Comparison of ENCODE assay signal across 8 cellular contexts in genomic region chr2:108988796-108989713, GRCh38.
DNase-seq lines count a peak whose midpoint lies in the region; ATAC-seq and TF ChIP-seq lines count a peak whose summit lies in the region.

Gene EDAR, minus strand, starts transcription at chr2:108989220. Its CDS starts 58,206 bp downstream, at chr2:108931014.

- ATAC-seq in GM21423 (IDR thresholded peaks at IDR 0.05; ENCODE audit: unreplicated experiment) = no peak

- H3K4me3 ChIP-seq in retinal pigment epithelial cell (ENCODE audit: low read length) = no peak within 1 kb of the TSS

- peak; percentile 4 for DNase-seq in NCI-H2107 treated with DMSO at 0.1 percent for 48 hours (lab: John Stamatoyannopoulos, UW; ENCODE audit: unreplicated experiment)
- DNase-seq in NCI-H2107 (lab: John Stamatoyannopoulos, UW) = no peak
- DNase-seq in NCI-H82 (lab: John Stamatoyannopoulos, UW) = peak; percentile 69
- DNase-seq in activated effector memory CD4-positive, alpha-beta T cell treated with anti-CD3 and anti-CD28 coated beads, Interleukin-2, amount 50 U/mL, for 16 hours = peak; percentile 72
- peak; percentile 62 for DNase-seq in glomerular visceral epithelial cell (ENCODE audit: extremely low spot score)
- peak; percentile 6 for DNase-seq in retinal pigment epithelial cell (ENCODE audit: low read depth)
- no peak for DNase-seq in AG20443 (ENCODE audit: low spot score)

- TF ChIP-seq CTCF in retinal pigment epithelial cell (conservative IDR thresholded peaks at IDR 0.05; ENCODE audit: low read depth, low read length) = peak; percentile 66

Comparison
In these comparisons a context has a peak if more than half of its experiments do, and no peak if none do; other contexts are left out.
1. DNase-seq: peak in NCI-H2107 treated with DMSO at 0.1 percent for 48 hours (single experiment), NCI-H82 (single experiment), activated effector memory CD4-positive, alpha-beta T cell treated with anti-CD3 and anti-CD28 coated beads, Interleukin-2, amount 50 U/mL, for 16 hours (single experiment), glomerular visceral epithelial cell (single experiment) and retinal pigment epithelial cell (single experiment); none in NCI-H2107 (single experiment) and AG20443 (single experiment).